In the genomic region with DNA sequence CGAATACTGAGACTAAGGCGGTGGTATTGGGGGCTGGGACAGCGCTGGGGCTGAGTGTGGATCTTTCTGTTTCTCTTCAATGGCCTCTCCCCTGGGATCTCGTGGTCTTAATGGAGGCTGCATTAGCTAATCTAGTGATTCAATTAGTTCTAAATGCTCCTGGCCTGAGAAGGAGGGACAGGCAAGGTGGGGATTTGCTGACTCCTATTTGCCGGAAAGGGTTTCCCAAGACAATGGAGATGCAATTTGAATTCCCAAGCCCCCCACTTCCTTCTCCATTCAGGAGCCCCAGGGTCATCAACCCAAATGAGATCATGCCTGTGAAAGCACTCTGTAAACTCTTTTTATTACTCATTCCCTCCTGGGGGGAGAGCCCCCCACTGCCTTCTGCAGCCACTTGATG, we compare ENCODE assay signal across 17 cellular contexts.
A peak's percentile ranks its signal among the peaks of the same experiment; 100 is the strongest.
DNase-seq lines count a peak whose midpoint lies in the region; ATAC-seq and TF ChIP-seq lines count a peak whose summit lies in the region.
"Had no signal": no experiment of that assay in that cellular context is flagged by ENCODE, and none has a peak within 500 bp of the region (broad histone marks: within the 10 kb centered on the region; RNA-seq: fewer than 3 reads in every experiment).

No MANE protein-coding gene starts in this region.

- H3K27me3 ChIP-seq in BE2C (no peaks in the 10 kb centered on the region), HUES48 (ENCODE audit: control insufficient read depth, insufficient read depth, low read length) (no peaks in the 10 kb centered on the region), WERI-Rb-1 (ENCODE audit: insufficient read depth, low read depth, severe bottlenecking) (no peaks in the 10 kb centered on the region), iPS-20b (ENCODE audit: insufficient read depth, low read length) (no peaks in the 10 kb centered on the region), tibial nerve (no peaks in the 10 kb centered on the region), psoas muscle (ENCODE audit: insufficient read depth in 3 of 3, low read length in 2 of 3) (peaks cover 0 to 1% (median 0%) of the 10 kb centered on the region in 3 donors)
- H3K27me3 ChIP-seq: SJSA1 had no signal

- H3K4me3 ChIP-seq in BE2C (ENCODE audit: low read depth, low read length) = no peak overlapping the region
- no peak overlapping the region for H3K4me3 ChIP-seq in HUES48 (ENCODE audit: low read depth, low read length)
- no peak overlapping the region for H3K4me3 ChIP-seq in WERI-Rb-1 (ENCODE audit: low read depth, low read length)
- H3K4me3 ChIP-seq in iPS-20b (ENCODE audit: low read length) = peak overlapping the region; percentile 30; the same call in 1 of the 2 replicates
- H3K4me3 ChIP-seq in tibial nerve = no peak overlapping the region
- H3K4me3 ChIP-seq in psoas muscle = no peak overlapping the region
- H3K4me3 ChIP-seq: SJSA1 had no signal

- H3K27ac ChIP-seq in HUES48 (ENCODE audit: low read depth, low read length) (peak overlapping the region; percentile 96), WERI-Rb-1 (0 out of 2 replicates have a peak overlapping the region, but pooled peaks have one; percentile 15), iPS-20b (ENCODE audit: low read length) (peak overlapping the region; percentile 62), tibial nerve (no peak overlapping the region), psoas muscle (no peak overlapping the region)
- H3K27ac ChIP-seq: SJSA1 had no signal

- TF ChIP-seq CTCF in BE2C (IDR thresholded peaks at IDR 0.05; ENCODE audit: low read depth, low read length) (no peak), WERI-Rb-1 (IDR thresholded peaks at IDR 0.05; ENCODE audit: low read depth, low read length) (no peak), tibial nerve (IDR thresholded peaks at IDR 0.05) (no peak), psoas muscle (IDR thresholded peaks at IDR 0.05) (no peak)

- H3K4me1 ChIP-seq in BE2C (peaks cover 35% of the 10 kb centered on the region), HUES48 (ENCODE audit: control insufficient read depth, insufficient read depth, low read length) (peaks cover 24% of the 10 kb centered on the region), iPS-20b (ENCODE audit: insufficient read depth, low read length) (peaks cover 7% of the 10 kb centered on the region; the same call in 1 of the 2 replicates), tibial nerve (no peaks in the 10 kb centered on the region), psoas muscle (no peaks in the 10 kb centered on the region)
- H3K4me1 ChIP-seq: SJSA1 had no signal

- H3K36me3 ChIP-seq in BE2C (no peaks in the 10 kb centered on the region), HUES48 (ENCODE audit: control insufficient read depth, insufficient read depth, low read length) (no peaks in the 10 kb centered on the region), WERI-Rb-1 (no peaks in the 10 kb centered on the region), iPS-20b (ENCODE audit: insufficient read depth, low read depth, low read length) (no peaks in the 10 kb centered on the region), tibial nerve (no peaks in the 10 kb centered on the region), psoas muscle (ENCODE audit: insufficient read depth in 1 of 2, low read depth in 1 of 2) (no peaks in the 10 kb centered on the region)
- H3K36me3 ChIP-seq: SJSA1 had no signal

- WGBS in tibial nerve, 2 donors = 37 to 60% methylated on average over 5 of the region's 5 CpGs
- 45 to 67% (median 56%) methylated on average over 5 of the region's 5 CpGs for WGBS in psoas muscle, 3 donors

- ATAC-seq in HG02642 (IDR thresholded peaks at IDR 0.05; ENCODE audit: poor library complexity, unreplicated experiment) (no peak), psoas muscle (no peak)
- ATAC-seq: PC-3 had no signal

- TF ChIP-seq POLR2A in tibial nerve (IDR thresholded peaks at IDR 0.05) = no peak

- intact Hi-C loops in psoas muscle (cut with DNase I) = no loop called here

- H3K9ac ChIP-seq in HUES48 (ENCODE audit: low read depth, low read length) (0 out of 2 replicates have a peak overlapping the region, but pooled peaks have one; percentile 22), iPS-20b (ENCODE audit: low read depth, low read length) (peak overlapping the region; percentile 4; the same call in 1 of the 2 replicates)

- no peak for TF ChIP-seq EP300 in tibial nerve (IDR thresholded peaks at IDR 0.05)

- H3K9me3 ChIP-seq in BE2C (no peaks in the 10 kb centered on the region), HUES48 (ENCODE audit: control insufficient read depth, insufficient read depth, low read length) (no peaks in the 10 kb centered on the region), WERI-Rb-1 (ENCODE audit: severe bottlenecking) (no peaks in the 10 kb centered on the region), iPS-20b (ENCODE audit: insufficient read depth, low read depth, low read length) (peaks cover 7% of the 10 kb centered on the region; the same call in 1 of the 2 replicates), tibial nerve (no peaks in the 10 kb centered on the region), psoas muscle (no peaks in the 10 kb centered on the region)
- H3K9me3 ChIP-seq: SJSA1 had no signal

- DNase-seq in BE2C (peak; percentile 96), WERI-Rb-1 (peak; percentile 22), DMS153 treated with DMSO at 0.1 percent for 48 hours (lab: John Stamatoyannopoulos, UW; ENCODE audit: unreplicated experiment) (no peak), tibial nerve (ENCODE audit: low spot score in 2 of 2) (no peak), psoas muscle (no peak)
- DNase-seq: COR-L47, DMS53, GOT3, NCI-H1105, NCI-H1694 treated with DMSO at 0.1 percent for 48 hours, NCI-H2171, NCI-H510A treated with DMSO at 0.1 percent for 48 hours, PC-3 had no signal

Comparison
In these comparisons a context has a peak if more than half of its experiments do, and no peak if none do; other contexts are left out.
1. DNase-seq: peak in BE2C (single experiment) and WERI-Rb-1 (single experiment); none in DMS153 treated with DMSO at 0.1 percent for 48 hours (single experiment), tibial nerve (0 of 2) and psoas muscle (0 of 2).
2. H3K27ac ChIP-seq: peak in HUES48 (single experiment), WERI-Rb-1 (single experiment) and iPS-20b (single experiment); none in tibial nerve (0 of 4) and psoas muscle (single experiment).